In genomic region chr16:73051216-73051615, GRCh38 we compare ENCODE assay signal across 1 cellular context.
TF ChIP-seq lines count a peak whose summit lies in the region.

No MANE protein-coding gene starts in this region.

TF ChIP-seq in A549, 52 proteins besides CTCF, POLR2A, EP300 and RAD21 (continued from another document):
- TF ChIP-seq HES2 (IDR thresholded peaks at IDR 0.05) = no peak
- TF ChIP-seq PBX3 (IDR thresholded peaks at IDR 0.05) = no peak
- no peak for TF ChIP-seq EHF (CRISPR knock-in tag; IDR thresholded peaks at IDR 0.05)
- TF ChIP-seq CBX8 (IDR thresholded peaks at IDR 0.05) = no peak
- no peak for TF ChIP-seq HOXA7 (CRISPR knock-in tag; IDR thresholded peaks at IDR 0.05)
